Comparison of ENCODE assay signal across 16 cellular contexts in genomic region chr18:49618741-49619392, GRCh38. TPM values are rescaled to one million over a fixed set of nuclear protein-coding genes. Genes with fewer than 3 reads are reported as not detected.
DNase-seq lines count a peak whose midpoint lies in the region; ATAC-seq and TF ChIP-seq lines count a peak whose summit lies in the region.
"Had no signal": no experiment of that assay in that cellular context is flagged by ENCODE, and none has a peak within 500 bp of the region (broad histone marks: within the 10 kb centered on the region; RNA-seq: fewer than 3 reads in every experiment).

No MANE protein-coding gene starts in this region.

- peak overlapping the region; percentile 23 to 24 for H3K27ac ChIP-seq in prostate gland
- H3K27ac ChIP-seq in OCI-LY7 (ENCODE audit: low read depth, low read length, poor library complexity, severe bottlenecking) = no peak overlapping the region
- H3K27ac ChIP-seq: stomach, WERI-Rb-1 had no signal

- H3K36me3 Mint-ChIP-seq in activated T-helper 17 cell treated with anti-CD3 and anti-CD28 coated beads, Interleukin-2, amount 50 U/mL, for 72 hours (ENCODE audit: low read depth) = no peaks in the 10 kb centered on the region

- H2AFZ ChIP-seq in OCI-LY7 (ENCODE audit: low read length) = no peak overlapping the region

- H3K9me2 ChIP-seq in OCI-LY7 (ENCODE audit: insufficient read depth, low read length) = no peaks in the 10 kb centered on the region

- H3K27me3 ChIP-seq in prostate gland (replicated peaks; ENCODE audit: insufficient read depth) = no peaks in the 10 kb centered on the region

- H3K4me1 Mint-ChIP-seq in activated T-helper 17 cell treated with anti-CD3 and anti-CD28 coated beads, Interleukin-2, amount 50 U/mL, for 72 hours = peaks cover 6% of the 10 kb centered on the region

- TF ChIP-seq POLR2A in prostate gland (IDR thresholded peaks at IDR 0.05) = no peak

- H3K36me3 ChIP-seq in prostate gland (no peaks in the 10 kb centered on the region), OCI-LY7 (ENCODE audit: insufficient read depth, low read length) (no peaks in the 10 kb centered on the region)
- H3K36me3 ChIP-seq: stomach, WERI-Rb-1 had no signal

- H3K9me3 Mint-ChIP-seq in activated T-helper 17 cell treated with anti-CD3 and anti-CD28 coated beads, Interleukin-2, amount 50 U/mL, for 72 hours = no peaks in the 10 kb centered on the region
- H3K9me3 Mint-ChIP-seq: H9 had no signal

- H3K4me3 Mint-ChIP-seq in activated T-helper 17 cell treated with anti-CD3 and anti-CD28 coated beads, Interleukin-2, amount 50 U/mL, for 72 hours = no peak overlapping the region
- H3K4me3 Mint-ChIP-seq: H9 had no signal

- BruUV-seq in OCI-LY7 (replicated peaks; lab: Mats Ljungman, UMichigan) = no TSS peak

- no peaks in the 10 kb centered on the region for H4K20me1 ChIP-seq in OCI-LY7 (ENCODE audit: insufficient read depth, low read length)

- no peak overlapping the region for H3K4me3 ChIP-seq in prostate gland
- no peak overlapping the region for H3K4me3 ChIP-seq in OCI-LY7 (ENCODE audit: low read depth, low read length, poor library complexity, severe bottlenecking)
- H3K4me3 ChIP-seq: lung, stomach had no signal

- H3K27ac Mint-ChIP-seq in activated T-helper 17 cell treated with anti-CD3 and anti-CD28 coated beads, Interleukin-2, amount 50 U/mL, for 72 hours = no peak overlapping the region

- intact Hi-C loops in prostate gland (cut with DNase I) = no loop called here
- intact Hi-C loops in OCI-LY7 (cut with micrococcal nuclease; ENCODE audit: unreplicated experiment) = no loop called here

- H3K27me3 Mint-ChIP-seq in activated T-helper 17 cell treated with anti-CD3 and anti-CD28 coated beads, Interleukin-2, amount 50 U/mL, for 72 hours = peaks cover 20% of the 10 kb centered on the region

- H3K79me2 ChIP-seq in OCI-LY7 (ENCODE audit: insufficient read depth, low read depth, low read length) = no peaks in the 10 kb centered on the region

- H3K4me2 ChIP-seq in OCI-LY7 (ENCODE audit: low read length) = no peak overlapping the region

- POLR2A ChIA-PET in OCI-LY7 (lab: Charles Lee) = no interaction called here

- CTCF ChIA-PET in OCI-LY7 (lab: Charles Lee; ENCODE audit: unreplicated experiment) = no interaction called here

- 10% methylated on average over 7 of the region's 7 CpGs for WGBS in prostate gland

- DNase-seq in HT-29 (ENCODE audit: low spot score) = peak; percentile 44
- peak; percentile 12 to 55 for DNase-seq in dermis microvascular lymphatic vessel endothelial cell (ENCODE audit: low read depth in 2 of 2)
- DNase-seq in left lobe of liver (ENCODE audit: low spot score) = no peak
- peak; percentile 35 for DNase-seq in prostate gland (ENCODE audit: low spot score)
- no peak for DNase-seq in OCI-LY7 (ENCODE audit: low spot score)
- DNase-seq in NCI-H345 treated with DMSO at 0.1 percent for 48 hours (lab: John Stamatoyannopoulos, UW; ENCODE audit: unreplicated experiment) = no peak
- no peak for DNase-seq in NCI-H1105 treated with DMSO at 0.1 percent for 48 hours (lab: John Stamatoyannopoulos, UW)
- DNase-seq: activated gamma-delta T cell; effector CD8-positive, alpha-beta T cell; H9; NCI-H2107; nucleus accumbens; stomach; WERI-Rb-1 had no signal

- TF ChIP-seq CTCF in prostate gland (IDR thresholded peaks at IDR 0.05) (no peak), OCI-LY7 (conservative IDR thresholded peaks at IDR 0.05; ENCODE audit: low read length) (no peak)

- peak; percentile 72 for ATAC-seq in left lobe of liver
- no peak for ATAC-seq in activated T-helper 17 cell treated with anti-CD3 and anti-CD28 coated beads, Interleukin-2, amount 50 U/mL, for 72 hours (replicated peaks)

- H3K9me3 ChIP-seq in prostate gland = no peaks in the 10 kb centered on the region
- H3K9me3 ChIP-seq in OCI-LY7 (ENCODE audit: low read length) = no peaks in the 10 kb centered on the region
- H3K9me3 ChIP-seq: stomach had no signal

- H3K4me1 ChIP-seq in prostate gland (replicated peaks) (peaks cover 11% of the 10 kb centered on the region), OCI-LY7 (ENCODE audit: insufficient read depth, low read length, poor library complexity, severe bottlenecking) (no peaks in the 10 kb centered on the region)

RNA-seq across cellular contexts. Expression of gene LIPG, which starts 57.0 kb away (rescaled TPM):
- 96.0 and 112 TPM in 2 replicates for total RNA-seq in HT-29 (2014; rRNA removed; shearing (Covaris generic))
- total RNA-seq in dermis microvascular lymphatic vessel endothelial cell (1.3 and 4.2 TPM in 2 replicates), left lobe of liver (89.4 TPM), prostate gland (10 to 100 TPM in 1 of 2 donors, under 1 TPM in 1; 0.36 to 28.5 TPM), OCI-LY7 (2022) (not detected in 2 replicates)
- not detected for total RNA-seq in activated T-helper 17 cell treated with anti-CD3 and anti-CD28 coated beads, Interleukin-2, amount 50 U/mL, for 72 hours
- not detected in 2 replicates for total RNA-seq in OCI-LY7 (2014; rRNA removed; shearing (Covaris generic))

Comparison
In these comparisons a context has a peak if more than half of its experiments do, and no peak if none do; other contexts are left out.
1. DNase-seq: peak in HT-29 (single experiment), dermis microvascular lymphatic vessel endothelial cell (2 of 2) and prostate gland (single experiment); none in left lobe of liver (single experiment), OCI-LY7 (single experiment), NCI-H345 treated with DMSO at 0.1 percent for 48 hours (single experiment) and NCI-H1105 treated with DMSO at 0.1 percent for 48 hours (single experiment).